In the genomic region with DNA sequence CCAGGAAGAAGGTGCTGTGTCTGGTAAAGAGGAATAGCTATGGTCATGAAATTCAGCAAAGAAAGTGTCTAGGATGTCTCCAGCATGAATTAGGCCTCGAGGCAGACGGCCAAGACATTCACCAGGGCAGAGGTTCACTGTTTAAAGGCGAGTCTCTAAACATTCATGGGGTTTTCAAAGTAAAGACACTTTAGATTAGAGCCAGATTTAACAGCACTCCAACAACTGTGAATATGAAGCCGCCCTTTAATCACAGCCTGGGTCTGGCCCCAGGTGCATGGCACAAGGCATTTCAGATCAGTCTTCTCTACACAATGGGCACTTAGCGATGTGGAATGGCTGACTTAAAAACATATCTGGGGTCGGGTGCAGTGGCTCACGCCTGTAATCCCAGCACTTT, we compare ENCODE assay signal across 20 cellular contexts.
"Had no signal": no experiment of that assay in that cellular context is flagged by ENCODE, and none has a peak within 500 bp of the region (broad histone marks: within the 10 kb centered on the region; RNA-seq: fewer than 3 reads in every experiment).

No MANE protein-coding gene starts in this region.

- H3K36me3 ChIP-seq: esophagus squamous epithelium, lower lobe of right lung had no signal

- H3K27ac ChIP-seq: body of pancreas, esophagus squamous epithelium, lower lobe of right lung, parathyroid adenoma had no signal

- H3K4me3 ChIP-seq: body of pancreas, esophagus squamous epithelium, lower lobe of right lung had no signal

- H2AFZ ChIP-seq: parathyroid adenoma had no signal

- H3K27me3 ChIP-seq: body of pancreas, esophagus squamous epithelium had no signal

- ATAC-seq: activated CD8-positive, alpha-beta T cell treated with anti-CD3 and anti-CD28 coated beads, Interleukin-2, amount 10 ng/mL, durations not matched to agents 7 days and 5 days; activated naive CD4-positive, alpha-beta T cell treated with anti-CD3 and anti-CD28 coated beads, Interleukin-2, amount 50 U/mL, for 72 hours; body of pancreas; stimulated activated memory B cell treated with anti-CD40 and anti-IgM and Interleukin-4, amounts not matched to agents 10 μg/mL and 1 μg/mL and 100 μg/mL, for 72 hours had no signal

- H3K9me3 ChIP-seq: body of pancreas, esophagus squamous epithelium, lower lobe of right lung had no signal

- H3K9ac ChIP-seq: parathyroid adenoma had no signal

- DNase-seq: activated CD4-positive, alpha-beta T cell treated with anti-CD3 and anti-CD28 coated beads, Interleukin-2, amount 10 ng/mL, durations not matched to agents 24 days and 14 days; activated CD4-positive, CD25-positive, alpha-beta regulatory T cell; activated CD8-positive, alpha-beta memory T cell treated with anti-CD3 and anti-CD28 coated beads, Interleukin-2, amount 50 U/mL, for 4 hours; activated CD8-positive, alpha-beta T cell treated with anti-CD3 and anti-CD28 coated beads, Interleukin-2, amount 10 ng/mL, durations not matched to agents 7 days and 5 days; activated gamma-delta T cell; activated T-cell treated with anti-CD3 and anti-CD28 coated beads, Interleukin-2, amount 50 U/mL, for 48 hours; body of pancreas; central memory CD4-positive, alpha-beta T cell; effector CD8-positive, alpha-beta T cell; esophagus squamous epithelium; foreskin melanocyte; kidney glomerular epithelial cell; lower lobe of right lung; midbrain; stimulated activated CD4-positive, alpha-beta T cell treated with anti-CD3 and anti-CD28 coated beads, Interleukin-12 subunit alpha, Interleukin-12 subunit beta, amount 100 ng/mL, for 4 hours; stimulated activated CD4-positive, alpha-beta T cell treated with anti-CD3 and anti-CD28 coated beads, Interleukin-2, amount 100 ng/mL, for 24 hours; trophoblast cell had no signal
